ENCODE assay signal across 1 cellular context in genomic region chr11:47917643-47918369, GRCh38.
A peak's percentile ranks its signal among the peaks of the same experiment; 100 is the strongest.
TF ChIP-seq lines count a peak whose summit lies in the region.

No MANE protein-coding gene starts in this region.

TF ChIP-seq in K562, 482 proteins besides CTCF, POLR2A, EP300 and RAD21 (continued from another document and continues in another):
- 0 out of 2 replicates have a peak, but pooled peaks have one; percentile 30 for TF ChIP-seq MAFG (tag; conservative IDR thresholded peaks at IDR 0.05)
- TF ChIP-seq PBX2 (CRISPR knock-in tag; IDR thresholded peaks at IDR 0.05; ENCODE audit: low read depth): no peak
- TF ChIP-seq PBX2 (tag; conservative IDR thresholded peaks at IDR 0.05; ENCODE audit: low read depth): peak; percentile 22
- no peak; the same call in 1 of the 2 replicates for TF ChIP-seq BRD4 (IDR thresholded peaks at IDR 0.05)
- TF ChIP-seq ZKSCAN1 (IDR thresholded peaks at IDR 0.05; ENCODE audit: low read depth, low read length): no peak
- peak; percentile 61 to 83 for TF ChIP-seq FOXK2 (conservative IDR thresholded peaks at IDR 0.05 in 1 of 2, IDR thresholded peaks at IDR 0.05 in 1 of 2; ENCODE audit: low read depth in 2 of 2)
- peak; percentile 18 for TF ChIP-seq TBP (optimal IDR thresholded peaks at IDR 0.05; ENCODE audit: low read depth, low read length)
- TF ChIP-seq, protein P1, sequence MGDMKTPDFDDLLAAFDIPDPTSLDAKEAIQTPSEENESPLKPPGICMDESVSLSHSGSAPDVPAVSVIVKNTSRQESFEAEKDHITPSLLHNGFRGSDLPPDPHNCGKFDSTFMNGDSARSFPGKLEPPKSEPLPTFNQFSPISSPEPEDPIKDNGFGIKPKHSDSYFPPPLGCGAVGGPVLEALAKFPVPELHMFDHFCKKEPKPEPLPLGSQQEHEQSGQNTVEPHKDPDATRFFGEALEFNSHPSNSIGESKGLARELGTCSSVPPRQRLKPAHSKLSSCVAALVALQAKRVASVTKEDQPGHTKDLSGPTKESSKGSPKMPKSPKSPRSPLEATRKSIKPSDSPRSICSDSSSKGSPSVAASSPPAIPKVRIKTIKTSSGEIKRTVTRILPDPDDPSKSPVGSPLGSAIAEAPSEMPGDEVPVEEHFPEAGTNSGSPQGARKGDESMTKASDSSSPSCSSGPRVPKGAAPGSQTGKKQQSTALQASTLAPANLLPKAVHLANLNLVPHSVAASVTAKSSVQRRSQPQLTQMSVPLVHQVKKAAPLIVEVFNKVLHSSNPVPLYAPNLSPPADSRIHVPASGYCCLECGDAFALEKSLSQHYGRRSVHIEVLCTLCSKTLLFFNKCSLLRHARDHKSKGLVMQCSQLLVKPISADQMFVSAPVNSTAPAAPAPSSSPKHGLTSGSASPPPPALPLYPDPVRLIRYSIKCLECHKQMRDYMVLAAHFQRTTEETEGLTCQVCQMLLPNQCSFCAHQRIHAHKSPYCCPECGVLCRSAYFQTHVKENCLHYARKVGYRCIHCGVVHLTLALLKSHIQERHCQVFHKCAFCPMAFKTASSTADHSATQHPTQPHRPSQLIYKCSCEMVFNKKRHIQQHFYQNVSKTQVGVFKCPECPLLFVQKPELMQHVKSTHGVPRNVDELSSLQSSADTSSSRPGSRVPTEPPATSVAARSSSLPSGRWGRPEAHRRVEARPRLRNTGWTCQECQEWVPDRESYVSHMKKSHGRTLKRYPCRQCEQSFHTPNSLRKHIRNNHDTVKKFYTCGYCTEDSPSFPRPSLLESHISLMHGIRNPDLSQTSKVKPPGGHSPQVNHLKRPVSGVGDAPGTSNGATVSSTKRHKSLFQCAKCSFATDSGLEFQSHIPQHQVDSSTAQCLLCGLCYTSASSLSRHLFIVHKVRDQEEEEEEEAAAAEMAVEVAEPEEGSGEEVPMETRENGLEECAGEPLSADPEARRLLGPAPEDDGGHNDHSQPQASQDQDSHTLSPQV (IDR thresholded peaks at IDR 0.05): peak; percentile 89
- peak; percentile 86 for TF ChIP-seq MGA (IDR thresholded peaks at IDR 0.05)
- TF ChIP-seq KLF1 (tag; IDR thresholded peaks at IDR 0.05): no peak
- peak; percentile 89 for TF ChIP-seq FOXJ2 (tag; IDR thresholded peaks at IDR 0.05)
- no peak for TF ChIP-seq RFX7 (CRISPR knock-in tag; IDR thresholded peaks at IDR 0.05)
- peak; percentile 68 for TF ChIP-seq MEF2D (tag; conservative IDR thresholded peaks at IDR 0.05; ENCODE audit: low read depth)
- TF ChIP-seq LCOR (CRISPR knock-in tag; IDR thresholded peaks at IDR 0.05): 0 out of 2 replicates have a peak, but pooled peaks have one; percentile 67
- peak; percentile 64; the same call in 1 of the 2 replicates for TF ChIP-seq HDAC2 (IDR thresholded peaks at IDR 0.05)
- TF ChIP-seq PTRF (tag; IDR thresholded peaks at IDR 0.05): no peak
- peak; percentile 57; the same call in 1 of the 2 replicates for TF ChIP-seq CREB3 (tag; conservative IDR thresholded peaks at IDR 0.05; ENCODE audit: low read depth)
- TF ChIP-seq, protein P2, sequence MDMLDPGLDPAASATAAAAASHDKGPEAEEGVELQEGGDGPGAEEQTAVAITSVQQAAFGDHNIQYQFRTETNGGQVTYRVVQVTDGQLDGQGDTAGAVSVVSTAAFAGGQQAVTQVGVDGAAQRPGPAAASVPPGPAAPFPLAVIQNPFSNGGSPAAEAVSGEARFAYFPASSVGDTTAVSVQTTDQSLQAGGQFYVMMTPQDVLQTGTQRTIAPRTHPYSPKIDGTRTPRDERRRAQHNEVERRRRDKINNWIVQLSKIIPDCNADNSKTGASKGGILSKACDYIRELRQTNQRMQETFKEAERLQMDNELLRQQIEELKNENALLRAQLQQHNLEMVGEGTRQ (CRISPR knock-in tag; IDR thresholded peaks at IDR 0.05): peak; percentile 98
- TF ChIP-seq ZNF76 (CRISPR knock-in tag; IDR thresholded peaks at IDR 0.05; ENCODE audit: borderline replicate concordance): no peak
- no peak for TF ChIP-seq ZNF764 (CRISPR knock-in tag; IDR thresholded peaks at IDR 0.05; ENCODE audit: low read depth)
- TF ChIP-seq, protein P3, sequence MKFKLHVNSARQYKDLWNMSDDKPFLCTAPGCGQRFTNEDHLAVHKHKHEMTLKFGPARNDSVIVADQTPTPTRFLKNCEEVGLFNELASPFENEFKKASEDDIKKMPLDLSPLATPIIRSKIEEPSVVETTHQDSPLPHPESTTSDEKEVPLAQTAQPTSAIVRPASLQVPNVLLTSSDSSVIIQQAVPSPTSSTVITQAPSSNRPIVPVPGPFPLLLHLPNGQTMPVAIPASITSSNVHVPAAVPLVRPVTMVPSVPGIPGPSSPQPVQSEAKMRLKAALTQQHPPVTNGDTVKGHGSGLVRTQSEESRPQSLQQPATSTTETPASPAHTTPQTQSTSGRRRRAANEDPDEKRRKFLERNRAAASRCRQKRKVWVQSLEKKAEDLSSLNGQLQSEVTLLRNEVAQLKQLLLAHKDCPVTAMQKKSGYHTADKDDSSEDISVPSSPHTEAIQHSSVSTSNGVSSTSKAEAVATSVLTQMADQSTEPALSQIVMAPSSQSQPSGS (CRISPR knock-in tag; IDR thresholded peaks at IDR 0.05): no peak
- no peak for TF ChIP-seq HLTF (IDR thresholded peaks at IDR 0.05)
- peak; percentile 32; the same call in 1 of the 2 replicates for TF ChIP-seq SMARCE1 (IDR thresholded peaks at IDR 0.05)
- no peak for TF ChIP-seq RBM34 (IDR thresholded peaks at IDR 0.05; ENCODE audit: borderline replicate concordance, insufficient read depth, low read length)
- TF ChIP-seq KLF16 (IDR thresholded peaks at IDR 0.05): no peak
- TF ChIP-seq, protein P4, sequence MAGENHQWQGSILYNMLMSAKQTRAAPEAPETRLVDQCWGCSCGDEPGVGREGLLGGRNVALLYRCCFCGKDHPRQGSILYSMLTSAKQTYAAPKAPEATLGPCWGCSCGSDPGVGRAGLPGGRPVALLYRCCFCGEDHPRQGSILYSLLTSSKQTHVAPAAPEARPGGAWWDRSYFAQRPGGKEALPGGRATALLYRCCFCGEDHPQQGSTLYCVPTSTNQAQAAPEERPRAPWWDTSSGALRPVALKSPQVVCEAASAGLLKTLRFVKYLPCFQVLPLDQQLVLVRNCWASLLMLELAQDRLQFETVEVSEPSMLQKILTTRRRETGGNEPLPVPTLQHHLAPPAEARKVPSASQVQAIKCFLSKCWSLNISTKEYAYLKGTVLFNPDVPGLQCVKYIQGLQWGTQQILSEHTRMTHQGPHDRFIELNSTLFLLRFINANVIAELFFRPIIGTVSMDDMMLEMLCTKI (IDR thresholded peaks at IDR 0.05; ENCODE audit: partially characterized antibody): no peak
- no peak for TF ChIP-seq MEIS2 (IDR thresholded peaks at IDR 0.05; ENCODE audit: partially characterized antibody)
- TF ChIP-seq, protein P5, sequence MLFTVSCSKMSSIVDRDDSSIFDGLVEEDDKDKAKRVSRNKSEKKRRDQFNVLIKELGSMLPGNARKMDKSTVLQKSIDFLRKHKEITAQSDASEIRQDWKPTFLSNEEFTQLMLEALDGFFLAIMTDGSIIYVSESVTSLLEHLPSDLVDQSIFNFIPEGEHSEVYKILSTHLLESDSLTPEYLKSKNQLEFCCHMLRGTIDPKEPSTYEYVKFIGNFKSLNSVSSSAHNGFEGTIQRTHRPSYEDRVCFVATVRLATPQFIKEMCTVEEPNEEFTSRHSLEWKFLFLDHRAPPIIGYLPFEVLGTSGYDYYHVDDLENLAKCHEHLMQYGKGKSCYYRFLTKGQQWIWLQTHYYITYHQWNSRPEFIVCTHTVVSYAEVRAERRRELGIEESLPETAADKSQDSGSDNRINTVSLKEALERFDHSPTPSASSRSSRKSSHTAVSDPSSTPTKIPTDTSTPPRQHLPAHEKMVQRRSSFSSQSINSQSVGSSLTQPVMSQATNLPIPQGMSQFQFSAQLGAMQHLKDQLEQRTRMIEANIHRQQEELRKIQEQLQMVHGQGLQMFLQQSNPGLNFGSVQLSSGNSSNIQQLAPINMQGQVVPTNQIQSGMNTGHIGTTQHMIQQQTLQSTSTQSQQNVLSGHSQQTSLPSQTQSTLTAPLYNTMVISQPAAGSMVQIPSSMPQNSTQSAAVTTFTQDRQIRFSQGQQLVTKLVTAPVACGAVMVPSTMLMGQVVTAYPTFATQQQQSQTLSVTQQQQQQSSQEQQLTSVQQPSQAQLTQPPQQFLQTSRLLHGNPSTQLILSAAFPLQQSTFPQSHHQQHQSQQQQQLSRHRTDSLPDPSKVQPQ (CRISPR knock-in tag; IDR thresholded peaks at IDR 0.05; ENCODE audit: borderline replicate concordance): no peak
- TF ChIP-seq CXXC5 (CRISPR knock-in tag; IDR thresholded peaks at IDR 0.05): 0 out of 2 replicates have a peak, but pooled peaks have one; percentile 22
- TF ChIP-seq GABPB1 (CRISPR knock-in tag; IDR thresholded peaks at IDR 0.05): no peak
